2 cellular contexts compared by ENCODE assay signal in the genomic region with DNA sequence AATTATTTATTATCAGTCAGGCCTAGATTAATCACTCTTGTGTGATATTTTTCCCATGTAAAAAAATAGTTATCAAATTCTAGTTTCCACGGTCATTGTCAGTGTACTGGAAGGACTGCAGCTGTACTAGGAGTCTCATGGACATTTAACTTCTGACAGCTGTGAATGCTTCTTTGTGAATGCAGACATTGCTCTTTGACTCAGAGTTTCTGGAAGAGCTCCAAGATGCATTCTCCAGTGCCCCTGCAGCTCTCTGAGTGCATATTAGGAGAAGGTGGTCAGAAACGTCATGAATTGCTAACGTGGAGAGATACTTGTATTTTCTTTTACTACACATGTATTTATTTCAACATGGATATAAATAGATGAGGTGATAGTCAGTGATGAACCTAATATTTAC.
TF ChIP-seq lines count a peak whose summit lies in the region.

No MANE protein-coding gene starts in this region.

TF ChIP-seq in SK-N-SH treated with all-trans-retinoic acid at 6 μM for 48 hours, 23 proteins besides CTCF, POLR2A, EP300 and RAD21 (continued from another document):
- TF ChIP-seq, protein P1, sequence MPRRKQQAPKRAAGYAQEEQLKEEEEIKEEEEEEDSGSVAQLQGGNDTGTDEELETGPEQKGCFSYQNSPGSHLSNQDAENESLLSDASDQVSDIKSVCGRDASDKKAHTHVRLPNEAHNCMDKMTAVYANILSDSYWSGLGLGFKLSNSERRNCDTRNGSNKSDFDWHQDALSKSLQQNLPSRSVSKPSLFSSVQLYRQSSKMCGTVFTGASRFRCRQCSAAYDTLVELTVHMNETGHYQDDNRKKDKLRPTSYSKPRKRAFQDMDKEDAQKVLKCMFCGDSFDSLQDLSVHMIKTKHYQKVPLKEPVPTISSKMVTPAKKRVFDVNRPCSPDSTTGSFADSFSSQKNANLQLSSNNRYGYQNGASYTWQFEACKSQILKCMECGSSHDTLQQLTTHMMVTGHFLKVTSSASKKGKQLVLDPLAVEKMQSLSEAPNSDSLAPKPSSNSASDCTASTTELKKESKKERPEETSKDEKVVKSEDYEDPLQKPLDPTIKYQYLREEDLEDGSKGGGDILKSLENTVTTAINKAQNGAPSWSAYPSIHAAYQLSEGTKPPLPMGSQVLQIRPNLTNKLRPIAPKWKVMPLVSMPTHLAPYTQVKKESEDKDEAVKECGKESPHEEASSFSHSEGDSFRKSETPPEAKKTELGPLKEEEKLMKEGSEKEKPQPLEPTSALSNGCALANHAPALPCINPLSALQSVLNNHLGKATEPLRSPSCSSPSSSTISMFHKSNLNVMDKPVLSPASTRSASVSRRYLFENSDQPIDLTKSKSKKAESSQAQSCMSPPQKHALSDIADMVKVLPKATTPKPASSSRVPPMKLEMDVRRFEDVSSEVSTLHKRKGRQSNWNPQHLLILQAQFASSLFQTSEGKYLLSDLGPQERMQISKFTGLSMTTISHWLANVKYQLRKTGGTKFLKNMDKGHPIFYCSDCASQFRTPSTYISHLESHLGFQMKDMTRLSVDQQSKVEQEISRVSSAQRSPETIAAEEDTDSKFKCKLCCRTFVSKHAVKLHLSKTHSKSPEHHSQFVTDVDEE (CRISPR knock-in tag; IDR thresholded peaks at IDR 0.05): no peak
- TF ChIP-seq TOX (CRISPR knock-in tag; IDR thresholded peaks at IDR 0.05; ENCODE audit: borderline replicate concordance) (no peak), ZFP3 (CRISPR knock-in tag; IDR thresholded peaks at IDR 0.05) (no peak), BACH2 (CRISPR knock-in tag; IDR thresholded peaks at IDR 0.05; ENCODE audit: borderline replicate concordance) (no peak)

TF ChIP-seq in SK-N-SH, 30 proteins besides CTCF, POLR2A, EP300 and RAD21 (continued from another document):
- TF ChIP-seq, protein P2, sequence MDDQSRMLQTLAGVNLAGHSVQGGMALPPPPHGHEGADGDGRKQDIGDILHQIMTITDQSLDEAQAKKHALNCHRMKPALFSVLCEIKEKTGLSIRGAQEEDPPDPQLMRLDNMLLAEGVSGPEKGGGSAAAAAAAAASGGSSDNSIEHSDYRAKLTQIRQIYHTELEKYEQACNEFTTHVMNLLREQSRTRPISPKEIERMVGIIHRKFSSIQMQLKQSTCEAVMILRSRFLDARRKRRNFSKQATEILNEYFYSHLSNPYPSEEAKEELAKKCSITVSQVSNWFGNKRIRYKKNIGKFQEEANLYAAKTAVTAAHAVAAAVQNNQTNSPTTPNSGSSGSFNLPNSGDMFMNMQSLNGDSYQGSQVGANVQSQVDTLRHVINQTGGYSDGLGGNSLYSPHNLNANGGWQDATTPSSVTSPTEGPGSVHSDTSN (IDR thresholded peaks at IDR 0.05): no peak
- TF ChIP-seq SMC3 (IDR thresholded peaks at IDR 0.05; ENCODE audit: low read depth, low read length) (no peak), CHD2 (IDR thresholded peaks at IDR 0.05; ENCODE audit: low read length, partially characterized antibody) (no peak), RFX5 (IDR thresholded peaks at IDR 0.05; ENCODE audit: low read length) (no peak)
